20 cellular contexts compared by ENCODE assay signal in genomic region chr18:44866103-44866502, GRCh38.
"Had no signal": no experiment of that assay in that cellular context is flagged by ENCODE, and none has a peak within 500 bp of the region (broad histone marks: within the 10 kb centered on the region; RNA-seq: fewer than 3 reads in every experiment).

No MANE protein-coding gene starts in this region.

- DNase-seq: effector CD4-positive, alpha-beta T cell; heart right ventricle; hypothalamus; islet precursor cell; mammary epithelial cell; midbrain; psoas muscle; retina; right lobe of liver; stimulated activated CD4-positive, alpha-beta T cell treated with anti-CD3 and anti-CD28 coated beads, Interleukin-4, amount 100 ng/mL, for 1 hour; stimulated activated CD8-positive, alpha-beta memory T cell treated with anti-CD3 and anti-CD28 coated beads, Interleukin-4, amount 100 ng/mL, for 48 hours; tibial artery; upper lobe of left lung had no signal

- H3K4me1 ChIP-seq: right lobe of liver, upper lobe of left lung had no signal

- H3K4me3 ChIP-seq: coronary artery, heart right ventricle, psoas muscle, right lobe of liver, tibial artery, upper lobe of left lung, vagina had no signal

- H3K9me3 ChIP-seq: heart right ventricle, neutrophil, psoas muscle, right lobe of liver, tibial artery, upper lobe of left lung, vagina had no signal

- H3K9me3 Mint-ChIP-seq: stimulated activated effector memory CD8-positive, alpha-beta T cell treated with anti-CD3 and anti-CD28 coated beads, Interleukin-12 subunit alpha, Interleukin-12 subunit beta, amount 100 ng/mL, for 72 hours; stimulated activated naive CD8-positive, alpha-beta T cell treated with anti-CD3 and anti-CD28 coated beads, Interleukin-15, Interleukin-2, amounts not matched to agents 100 ng/mL and 50 ng/mL, for 24 hours had no signal

- H3K27ac Mint-ChIP-seq: stimulated activated effector memory CD8-positive, alpha-beta T cell treated with anti-CD3 and anti-CD28 coated beads, Interleukin-12 subunit alpha, Interleukin-12 subunit beta, amount 100 ng/mL, for 72 hours; stimulated activated naive CD8-positive, alpha-beta T cell treated with anti-CD3 and anti-CD28 coated beads, Interleukin-15, Interleukin-2, amounts not matched to agents 100 ng/mL and 50 ng/mL, for 24 hours had no signal

- ATAC-seq: esophagus mucosa; heart right ventricle; left lobe of liver; psoas muscle; right lobe of liver; stimulated activated effector memory CD8-positive, alpha-beta T cell treated with anti-CD3 and anti-CD28 coated beads, Interleukin-12 subunit alpha, Interleukin-12 subunit beta, amount 100 ng/mL, for 72 hours had no signal

- H3K27me3 ChIP-seq: neutrophil, right lobe of liver, tibial artery, upper lobe of left lung, vagina had no signal

- H3K27ac ChIP-seq: coronary artery, heart right ventricle, neutrophil, psoas muscle, right lobe of liver, tibial artery, upper lobe of left lung, vagina had no signal

- H3K4me3 Mint-ChIP-seq: stimulated activated effector memory CD8-positive, alpha-beta T cell treated with anti-CD3 and anti-CD28 coated beads, Interleukin-12 subunit alpha, Interleukin-12 subunit beta, amount 100 ng/mL, for 72 hours; stimulated activated naive CD8-positive, alpha-beta T cell treated with anti-CD3 and anti-CD28 coated beads, Interleukin-15, Interleukin-2, amounts not matched to agents 100 ng/mL and 50 ng/mL, for 24 hours had no signal

- H3K36me3 ChIP-seq: neutrophil, right lobe of liver, upper lobe of left lung had no signal
